1 cellular context compared by ENCODE assay signal in the genomic region with DNA sequence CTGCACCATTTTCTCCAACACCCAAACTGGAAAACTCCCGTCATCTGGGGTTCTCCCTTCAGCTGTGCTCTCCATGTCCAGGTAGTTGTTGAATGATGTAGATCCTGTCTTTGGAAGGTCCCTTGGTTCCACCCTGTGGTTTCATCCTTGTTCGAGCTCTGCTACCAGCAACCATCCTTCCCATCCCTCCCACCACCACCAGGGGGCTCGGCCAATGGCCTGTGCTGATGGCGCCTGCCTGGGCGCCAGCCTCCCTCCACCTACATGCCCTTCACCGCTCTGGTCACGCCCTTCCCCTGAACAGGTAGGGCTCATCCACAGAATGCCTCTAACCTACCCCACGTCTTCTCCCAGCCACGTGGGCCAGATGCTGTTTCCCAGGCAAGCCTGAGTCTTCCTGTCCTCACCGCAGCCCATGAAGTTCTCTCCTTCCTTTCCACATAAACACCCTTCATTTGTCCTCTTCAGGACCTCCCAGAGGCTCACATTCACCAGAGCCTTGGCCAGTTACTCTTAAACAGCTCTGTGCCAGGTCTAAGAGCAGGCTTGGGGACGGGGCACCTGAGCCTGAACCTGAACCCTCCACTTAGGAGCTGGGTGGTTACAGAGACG.
TF ChIP-seq lines count a peak whose summit lies in the region.

No MANE protein-coding gene starts in this region.

TF ChIP-seq in H1, 55 proteins besides CTCF, POLR2A, EP300 and RAD21 (continued from another document):
- TF ChIP-seq, protein P1, sequence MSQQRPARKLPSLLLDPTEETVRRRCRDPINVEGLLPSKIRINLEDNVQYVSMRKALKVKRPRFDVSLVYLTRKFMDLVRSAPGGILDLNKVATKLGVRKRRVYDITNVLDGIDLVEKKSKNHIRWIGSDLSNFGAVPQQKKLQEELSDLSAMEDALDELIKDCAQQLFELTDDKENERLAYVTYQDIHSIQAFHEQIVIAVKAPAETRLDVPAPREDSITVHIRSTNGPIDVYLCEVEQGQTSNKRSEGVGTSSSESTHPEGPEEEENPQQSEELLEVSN (IDR thresholded peaks at IDR 0.05) = 0 out of 2 replicates have a peak, but pooled peaks have one; percentile 26
- TF ChIP-seq JUND (IDR thresholded peaks at IDR 0.05; ENCODE audit: low read length) (no peak), SIRT6 (IDR thresholded peaks at IDR 0.05; ENCODE audit: low read length) (no peak), HDAC6 (IDR thresholded peaks at IDR 0.05; ENCODE audit: low read depth, low read length) (no peak)
